8 cellular contexts compared by ENCODE assay signal in the genomic region with DNA sequence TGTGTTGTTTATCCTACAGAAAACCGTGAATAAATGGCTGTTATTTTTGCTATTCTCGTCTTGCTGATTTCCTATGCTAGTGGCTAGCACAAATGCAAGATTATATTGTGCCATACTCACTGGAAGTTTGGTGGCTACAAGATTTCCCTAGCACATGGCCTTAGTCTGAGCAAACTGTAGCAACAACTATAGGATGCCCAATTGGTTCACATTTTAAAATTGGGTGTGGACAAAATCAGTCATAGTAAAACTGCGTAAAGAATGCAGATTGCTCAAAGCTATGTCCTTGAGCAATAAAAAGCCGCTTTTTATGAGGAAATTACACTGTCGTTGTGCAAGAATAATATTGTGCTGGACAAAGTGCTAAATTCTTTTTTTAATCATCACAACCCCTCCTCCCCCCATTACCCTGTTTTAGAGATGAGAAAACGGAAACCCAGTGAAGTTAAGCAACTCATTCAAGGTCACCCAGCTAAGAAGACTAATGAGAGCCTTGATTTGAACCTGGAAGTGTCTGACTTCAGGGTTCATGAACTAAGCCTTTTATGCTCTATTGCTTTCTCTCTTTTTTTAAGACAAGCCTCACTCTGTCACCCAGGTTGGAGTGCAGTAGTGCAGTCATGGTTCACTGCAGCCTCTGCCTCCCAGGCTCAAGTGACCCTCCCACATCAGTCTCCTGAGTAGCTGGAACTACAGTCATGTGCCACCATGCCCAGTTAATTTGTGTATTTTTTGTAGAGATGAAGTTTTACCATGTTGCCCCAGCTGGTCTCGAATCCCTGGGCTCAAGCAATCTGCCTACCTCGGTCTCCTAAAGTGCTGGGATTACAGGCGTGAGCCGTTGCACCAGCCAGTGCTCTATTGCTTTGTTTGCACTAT.
A peak's percentile ranks its signal among the peaks of the same experiment; 100 is the strongest.
DNase-seq lines count a peak whose midpoint lies in the region; ATAC-seq and TF ChIP-seq lines count a peak whose summit lies in the region.

No MANE protein-coding gene starts in this region.

- H3K36me3 ChIP-seq in body of pancreas (replicated peaks in 1 of 2; ENCODE audit: insufficient read depth in 1 of 2, low read depth in 2 of 2) = no peaks in the 10 kb centered on the region
- peaks cover 0 to 7% of the 10 kb centered on the region in 2 experiments for H3K36me3 ChIP-seq in mesenchymal stem cell (ENCODE audit: control insufficient read depth in 1 of 2, insufficient read depth in 2 of 2, low read depth in 1 of 2, low read length in 2 of 2)

- peak overlapping the region; percentile 58 for H3K4me2 ChIP-seq in mesenchymal stem cell (ENCODE audit: low read length, poor library complexity, severe bottlenecking)

- no peak overlapping the region for H3K14ac ChIP-seq in mesenchymal stem cell (ENCODE audit: low read length in 2 of 2)

- DNase-seq in AG04449 (ENCODE audit: low read depth, low spot score) = peak; percentile 98
- DNase-seq in HS-5 (ENCODE audit: low read depth) = peak; percentile 100
- DNase-seq in body of pancreas = peak in 1 of 4 donors; percentile 54
- DNase-seq in mesenchymal stem cell = peak; percentile 97
- DNase-seq in activated CD4-positive, alpha-beta T cell treated with anti-CD3 and anti-CD28 coated beads for 4 hours = no peak
- DNase-seq in activated gamma-delta T cell treated with Interleukin-2 at 50 U/mL for 16 hours = no peak
- no peak for DNase-seq in amygdala (lab: John Stamatoyannopoulos, UW)

- no peak overlapping the region for H2AFZ ChIP-seq in mesenchymal stem cell (ENCODE audit: low read depth, low read length)

- ATAC-seq in GM19324 (IDR thresholded peaks at IDR 0.05; ENCODE audit: low FRiP score, unreplicated experiment) (peak; percentile 50), body of pancreas (peak; percentile 73)

- TF ChIP-seq CTCF in AG04449 (IDR thresholded peaks at IDR 0.05; ENCODE audit: insufficient read depth, low read length, missing control alignments) (no peak), body of pancreas (IDR thresholded peaks at IDR 0.05) (no peak)

- H3K4ac ChIP-seq in mesenchymal stem cell (ENCODE audit: low read depth in 1 of 2, low read length in 2 of 2) = peak overlapping the region in 1 of 2 experiments; percentile 95

- peak overlapping the region; percentile 36 for H4K91ac ChIP-seq in mesenchymal stem cell (ENCODE audit: low read length)

- no peak for TF ChIP-seq POLR2A in body of pancreas (IDR thresholded peaks at IDR 0.05)

- intact Hi-C loops in body of pancreas (cut with DNase I) = no loop called here

- peak overlapping the region; percentile 83 for H3K9ac ChIP-seq in mesenchymal stem cell (ENCODE audit: low read length)

- H2BK12ac ChIP-seq in mesenchymal stem cell (ENCODE audit: low read length in 2 of 2) = peak overlapping the region; percentile 57 to 63

- H3K18ac ChIP-seq in mesenchymal stem cell (ENCODE audit: low read depth in 1 of 2, low read length in 2 of 2) = peak overlapping the region; percentile 74 to 82

- H3K4me1 ChIP-seq in body of pancreas (peaks cover 60% of the 10 kb centered on the region), mesenchymal stem cell (ENCODE audit: control insufficient read depth, insufficient read depth, low read depth, low read length) (peaks cover 11% of the 10 kb centered on the region)

- H2BK15ac ChIP-seq in mesenchymal stem cell (ENCODE audit: low read depth, poor library complexity, severe bottlenecking) = no peak overlapping the region

- H2BK120ac ChIP-seq in mesenchymal stem cell (ENCODE audit: low read depth, low read length) = peak overlapping the region; percentile 54

- H3K9me3 ChIP-seq in body of pancreas (no peaks in the 10 kb centered on the region), mesenchymal stem cell (ENCODE audit: control insufficient read depth, low read length) (no peaks in the 10 kb centered on the region)

- H3K4me3 ChIP-seq in AG04449 (ENCODE audit: low read depth, low read length) = peak overlapping the region; percentile 4; the same call in 1 of the 2 replicates
- no peak overlapping the region for H3K4me3 ChIP-seq in body of pancreas
- peak overlapping the region in 1 of 2 experiments; percentile 27 for H3K4me3 ChIP-seq in mesenchymal stem cell (ENCODE audit: insufficient read depth in 1 of 2, low read depth in 1 of 2, low read length in 2 of 2)

- H2AK5ac ChIP-seq in mesenchymal stem cell (ENCODE audit: low read length, severe bottlenecking) = no peak overlapping the region

- 63 to 70% methylated on average over 10 of the region's 10 CpGs for WGBS in body of pancreas, 2 donors
- WGBS in mesenchymal stem cell = 2% methylated on average over 6 of the region's 10 CpGs

- H3K27ac ChIP-seq in body of pancreas (peak overlapping the region; percentile 31 to 75 (median 51)), mesenchymal stem cell (ENCODE audit: low read length, poor library complexity, severe bottlenecking) (peak overlapping the region; percentile 91)

- no peak overlapping the region for H4K8ac ChIP-seq in mesenchymal stem cell (ENCODE audit: low read length)

- no peak overlapping the region for H3K23ac ChIP-seq in mesenchymal stem cell (ENCODE audit: low read length in 2 of 2)

- H3K27me3 ChIP-seq in body of pancreas (no peaks in the 10 kb centered on the region), mesenchymal stem cell (ENCODE audit: control insufficient read depth in 1 of 2, insufficient read depth in 1 of 2, low read length in 2 of 2) (no peaks in the 10 kb centered on the region)

- no peak overlapping the region for H2BK5ac ChIP-seq in mesenchymal stem cell (ENCODE audit: low read depth, low read length, poor library complexity, severe bottlenecking)

- CTCF ChIA-PET in AG04449 (lab: Yijun Ruan, JAX) = interaction anchor here (1.1 kb wide), 1 partner anchor 73 kb away, joined by 4 read pairs; a partner anchor contains a TSS

- POLR2A ChIA-PET in AG04449 (lab: Yijun Ruan, JAX) = interaction anchor here (0.6 to 1.2 kb wide), 4 partner anchors 25 to 147 kb away, joined by 3 to 4 read pairs (median 4); no protein-coding TSS in a partner anchor

- peaks cover 5% of the 10 kb centered on the region for H3K79me1 ChIP-seq in mesenchymal stem cell (replicated peaks; ENCODE audit: low read length, poor library complexity, severe bottlenecking)

Comparison
In these comparisons a context has a peak if more than half of its experiments do, and no peak if none do; other contexts are left out.
1. DNase-seq: peak in AG04449 (single experiment), HS-5 (single experiment) and mesenchymal stem cell (single experiment); none in activated CD4-positive, alpha-beta T cell treated with anti-CD3 and anti-CD28 coated beads for 4 hours (0 of 2), activated gamma-delta T cell treated with Interleukin-2 at 50 U/mL for 16 hours (single experiment) and amygdala (0 of 56).